Comparison of ENCODE assay signal across 1 cellular context in the genomic region with DNA sequence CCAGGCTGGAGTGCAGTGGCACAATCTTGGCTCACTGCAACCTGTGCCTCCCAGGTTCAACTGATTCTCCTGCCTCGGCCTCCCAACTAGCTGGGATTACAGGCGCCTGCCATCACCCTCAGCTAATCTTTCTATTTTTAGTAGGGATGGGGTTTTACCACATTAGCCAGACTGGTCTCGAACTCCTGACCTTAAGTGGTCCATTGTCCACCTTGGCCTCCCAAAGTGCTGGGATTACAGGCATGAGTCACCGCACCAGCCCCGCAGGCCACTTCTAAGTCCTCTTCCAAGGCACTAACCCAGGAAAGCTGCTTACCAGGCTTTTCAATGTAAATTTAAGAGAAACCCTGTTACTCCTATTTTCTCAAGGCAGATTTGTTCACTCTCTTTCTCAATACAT.
A peak's percentile ranks its signal among the peaks of the same experiment; 100 is the strongest.
TF ChIP-seq lines count a peak whose summit lies in the region.

No MANE protein-coding gene starts in this region.

TF ChIP-seq in K562, 482 proteins besides CTCF, POLR2A, EP300 and RAD21 (continued from another document):
- TF ChIP-seq, protein P1, sequence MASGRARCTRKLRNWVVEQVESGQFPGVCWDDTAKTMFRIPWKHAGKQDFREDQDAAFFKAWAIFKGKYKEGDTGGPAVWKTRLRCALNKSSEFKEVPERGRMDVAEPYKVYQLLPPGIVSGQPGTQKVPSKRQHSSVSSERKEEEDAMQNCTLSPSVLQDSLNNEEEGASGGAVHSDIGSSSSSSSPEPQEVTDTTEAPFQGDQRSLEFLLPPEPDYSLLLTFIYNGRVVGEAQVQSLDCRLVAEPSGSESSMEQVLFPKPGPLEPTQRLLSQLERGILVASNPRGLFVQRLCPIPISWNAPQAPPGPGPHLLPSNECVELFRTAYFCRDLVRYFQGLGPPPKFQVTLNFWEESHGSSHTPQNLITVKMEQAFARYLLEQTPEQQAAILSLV (tag; IDR thresholded peaks at IDR 0.05) = no peak
- no peak for TF ChIP-seq KAT8 (IDR thresholded peaks at IDR 0.05; ENCODE audit: low read depth)
- TF ChIP-seq SAFB2 (IDR thresholded peaks at IDR 0.05; ENCODE audit: borderline replicate concordance, low read depth, low read length, severe bottlenecking) = no peak
- peak; percentile 72; the same call in 1 of the 2 replicates for TF ChIP-seq MEF2A (IDR thresholded peaks at IDR 0.05; ENCODE audit: control insufficient read depth, low read depth, low read length)
- TF ChIP-seq CEBPG (CRISPR knock-in tag; IDR thresholded peaks at IDR 0.05) = no peak
- no peak for TF ChIP-seq CEBPG (tag; conservative IDR thresholded peaks at IDR 0.05 in 1 of 2, IDR thresholded peaks at IDR 0.05 in 1 of 2)
- TF ChIP-seq, protein P2, sequence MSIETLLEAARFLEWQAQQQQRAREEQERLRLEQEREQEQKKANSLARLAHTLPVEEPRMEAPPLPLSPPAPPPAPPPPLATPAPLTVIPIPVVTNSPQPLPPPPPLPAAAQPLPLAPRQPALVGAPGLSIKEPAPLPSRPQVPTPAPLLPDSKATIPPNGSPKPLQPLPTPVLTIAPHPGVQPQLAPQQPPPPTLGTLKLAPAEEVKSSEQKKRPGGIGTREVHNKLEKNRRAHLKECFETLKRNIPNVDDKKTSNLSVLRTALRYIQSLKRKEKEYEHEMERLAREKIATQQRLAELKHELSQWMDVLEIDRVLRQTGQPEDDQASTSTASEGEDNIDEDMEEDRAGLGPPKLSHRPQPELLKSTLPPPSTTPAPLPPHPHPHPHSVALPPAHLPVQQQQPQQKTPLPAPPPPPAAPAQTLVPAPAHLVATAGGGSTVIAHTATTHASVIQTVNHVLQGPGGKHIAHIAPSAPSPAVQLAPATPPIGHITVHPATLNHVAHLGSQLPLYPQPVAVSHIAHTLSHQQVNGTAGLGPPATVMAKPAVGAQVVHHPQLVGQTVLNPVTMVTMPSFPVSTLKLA (conservative IDR thresholded peaks at IDR 0.05) = no peak
- TF ChIP-seq, protein P3, sequence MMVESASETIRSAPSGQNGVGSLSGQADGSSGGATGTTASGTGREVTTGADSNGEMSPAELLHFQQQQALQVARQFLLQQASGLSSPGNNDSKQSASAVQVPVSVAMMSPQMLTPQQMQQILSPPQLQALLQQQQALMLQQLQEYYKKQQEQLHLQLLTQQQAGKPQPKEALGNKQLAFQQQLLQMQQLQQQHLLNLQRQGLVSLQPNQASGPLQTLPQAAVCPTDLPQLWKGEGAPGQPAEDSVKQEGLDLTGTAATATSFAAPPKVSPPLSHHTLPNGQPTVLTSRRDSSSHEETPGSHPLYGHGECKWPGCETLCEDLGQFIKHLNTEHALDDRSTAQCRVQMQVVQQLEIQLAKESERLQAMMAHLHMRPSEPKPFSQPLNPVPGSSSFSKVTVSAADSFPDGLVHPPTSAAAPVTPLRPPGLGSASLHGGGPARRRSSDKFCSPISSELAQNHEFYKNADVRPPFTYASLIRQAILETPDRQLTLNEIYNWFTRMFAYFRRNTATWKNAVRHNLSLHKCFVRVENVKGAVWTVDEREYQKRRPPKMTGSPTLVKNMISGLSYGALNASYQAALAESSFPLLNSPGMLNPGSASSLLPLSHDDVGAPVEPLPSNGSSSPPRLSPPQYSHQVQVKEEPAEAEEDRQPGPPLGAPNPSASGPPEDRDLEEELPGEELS (CRISPR knock-in tag; IDR thresholded peaks at IDR 0.05; ENCODE audit: borderline replicate concordance) = no peak
- no peak for TF ChIP-seq FOXK1 (CRISPR knock-in tag; IDR thresholded peaks at IDR 0.05; ENCODE audit: borderline replicate concordance)
- no peak for TF ChIP-seq U2AF2 (optimal IDR thresholded peaks at IDR 0.05; ENCODE audit: low read depth, low read length)
- TF ChIP-seq MAFK (IDR thresholded peaks at IDR 0.05; ENCODE audit: low read length) = no peak
- TF ChIP-seq HDAC1 (IDR thresholded peaks at IDR 0.05) = peak in 1 of 2 experiments; percentile 26; a peak in 1 of 4 replicates
- no peak for TF ChIP-seq KLF10 (CRISPR knock-in tag; IDR thresholded peaks at IDR 0.05)
- no peak for TF ChIP-seq NR2F6 (CRISPR knock-in tag; IDR thresholded peaks at IDR 0.05)
- TF ChIP-seq SMAD1 (IDR thresholded peaks at IDR 0.05; ENCODE audit: low read depth, low read length, partially characterized antibody) = no peak
- 0 out of 2 replicates have a peak, but pooled peaks have one; percentile 38 for TF ChIP-seq JUN (IDR thresholded peaks at IDR 0.05; ENCODE audit: borderline replicate concordance, low read depth, low read length)
- TF ChIP-seq JUN (CRISPR knock-in tag; IDR thresholded peaks at IDR 0.05; ENCODE audit: borderline replicate concordance) = no peak
- no peak for TF ChIP-seq CHD4 (IDR thresholded peaks at IDR 0.05; ENCODE audit: insufficient read depth, insufficient replicate concordance, low read depth, low read length, poor library complexity, severe bottlenecking)
- TF ChIP-seq EGR1 (conservative IDR thresholded peaks at IDR 0.05) = no peak
- no peak for TF ChIP-seq HEY1 (CRISPR knock-in tag; IDR thresholded peaks at IDR 0.05; ENCODE audit: borderline replicate concordance)
- TF ChIP-seq, protein P4, sequence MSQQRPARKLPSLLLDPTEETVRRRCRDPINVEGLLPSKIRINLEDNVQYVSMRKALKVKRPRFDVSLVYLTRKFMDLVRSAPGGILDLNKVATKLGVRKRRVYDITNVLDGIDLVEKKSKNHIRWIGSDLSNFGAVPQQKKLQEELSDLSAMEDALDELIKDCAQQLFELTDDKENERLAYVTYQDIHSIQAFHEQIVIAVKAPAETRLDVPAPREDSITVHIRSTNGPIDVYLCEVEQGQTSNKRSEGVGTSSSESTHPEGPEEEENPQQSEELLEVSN (IDR thresholded peaks at IDR 0.05; ENCODE audit: borderline replicate concordance in 1 of 2, extremely low read depth in 1 of 2, insufficient read depth in 1 of 2, insufficient read length in 1 of 2, low read depth in 1 of 2, low read length in 1 of 2, poor library complexity in 1 of 2, severe bottlenecking in 1 of 2) = no peak
- TF ChIP-seq, protein P5, sequence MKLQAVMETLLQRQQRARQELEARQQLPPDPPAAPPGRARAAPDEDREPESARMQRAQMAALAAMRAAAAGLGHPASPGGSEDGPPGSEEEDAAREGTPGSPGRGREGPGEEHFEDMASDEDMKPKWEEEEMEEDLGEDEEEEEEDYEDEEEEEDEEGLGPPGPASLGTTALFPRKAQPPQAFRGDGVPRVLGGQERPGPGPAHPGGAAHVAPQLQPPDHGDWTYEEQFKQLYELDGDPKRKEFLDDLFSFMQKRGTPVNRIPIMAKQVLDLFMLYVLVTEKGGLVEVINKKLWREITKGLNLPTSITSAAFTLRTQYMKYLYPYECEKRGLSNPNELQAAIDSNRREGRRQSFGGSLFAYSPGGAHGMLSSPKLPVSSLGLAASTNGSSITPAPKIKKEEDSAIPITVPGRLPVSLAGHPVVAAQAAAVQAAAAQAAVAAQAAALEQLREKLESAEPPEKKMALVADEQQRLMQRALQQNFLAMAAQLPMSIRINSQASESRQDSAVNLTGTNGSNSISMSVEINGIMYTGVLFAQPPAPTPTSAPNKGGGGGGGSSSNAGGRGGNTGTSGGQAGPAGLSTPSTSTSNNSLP (IDR thresholded peaks at IDR 0.05; ENCODE audit: borderline replicate concordance, low read depth, low read length) = no peak
- peak; percentile 70 for TF ChIP-seq FOSL1 (tag; conservative IDR thresholded peaks at IDR 0.05)
- TF ChIP-seq ZNF699 (CRISPR knock-in tag; IDR thresholded peaks at IDR 0.05; ENCODE audit: insufficient replicate concordance) = no peak
- no peak for TF ChIP-seq SIX5 (IDR thresholded peaks at IDR 0.05; ENCODE audit: borderline replicate concordance in 1 of 2, insufficient read depth in 1 of 2, low read depth in 1 of 2, low read length in 2 of 2)
- no peak for TF ChIP-seq ZNF274 (IDR thresholded peaks at IDR 0.05; ENCODE audit: borderline replicate concordance, low read depth, low read length)
- TF ChIP-seq KDM1A (IDR thresholded peaks at IDR 0.05) = peak; percentile 84 to 86
- TF ChIP-seq CCAR2 (IDR thresholded peaks at IDR 0.05; ENCODE audit: low read depth, low read length) = no peak
- TF ChIP-seq, protein P6, sequence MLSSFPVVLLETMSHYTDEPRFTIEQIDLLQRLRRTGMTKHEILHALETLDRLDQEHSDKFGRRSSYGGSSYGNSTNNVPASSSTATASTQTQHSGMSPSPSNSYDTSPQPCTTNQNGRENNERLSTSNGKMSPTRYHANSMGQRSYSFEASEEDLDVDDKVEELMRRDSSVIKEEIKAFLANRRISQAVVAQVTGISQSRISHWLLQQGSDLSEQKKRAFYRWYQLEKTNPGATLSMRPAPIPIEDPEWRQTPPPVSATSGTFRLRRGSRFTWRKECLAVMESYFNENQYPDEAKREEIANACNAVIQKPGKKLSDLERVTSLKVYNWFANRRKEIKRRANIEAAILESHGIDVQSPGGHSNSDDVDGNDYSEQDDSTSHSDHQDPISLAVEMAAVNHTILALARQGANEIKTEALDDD (IDR thresholded peaks at IDR 0.05) = peak; percentile 43; the same call in 1 of the 2 replicates
- TF ChIP-seq JUND (IDR thresholded peaks at IDR 0.05; ENCODE audit: borderline replicate concordance, low read depth, low read length) = peak; percentile 87
- TF ChIP-seq JUND (tag; IDR thresholded peaks at IDR 0.05; ENCODE audit: borderline replicate concordance, low read depth, low read length) = peak; percentile 51; the same call in 1 of the 3 replicates
- TF ChIP-seq, protein P7, sequence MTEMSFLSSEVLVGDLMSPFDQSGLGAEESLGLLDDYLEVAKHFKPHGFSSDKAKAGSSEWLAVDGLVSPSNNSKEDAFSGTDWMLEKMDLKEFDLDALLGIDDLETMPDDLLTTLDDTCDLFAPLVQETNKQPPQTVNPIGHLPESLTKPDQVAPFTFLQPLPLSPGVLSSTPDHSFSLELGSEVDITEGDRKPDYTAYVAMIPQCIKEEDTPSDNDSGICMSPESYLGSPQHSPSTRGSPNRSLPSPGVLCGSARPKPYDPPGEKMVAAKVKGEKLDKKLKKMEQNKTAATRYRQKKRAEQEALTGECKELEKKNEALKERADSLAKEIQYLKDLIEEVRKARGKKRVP (CRISPR knock-in tag; IDR thresholded peaks at IDR 0.05) = no peak
- TF ChIP-seq, protein P8, sequence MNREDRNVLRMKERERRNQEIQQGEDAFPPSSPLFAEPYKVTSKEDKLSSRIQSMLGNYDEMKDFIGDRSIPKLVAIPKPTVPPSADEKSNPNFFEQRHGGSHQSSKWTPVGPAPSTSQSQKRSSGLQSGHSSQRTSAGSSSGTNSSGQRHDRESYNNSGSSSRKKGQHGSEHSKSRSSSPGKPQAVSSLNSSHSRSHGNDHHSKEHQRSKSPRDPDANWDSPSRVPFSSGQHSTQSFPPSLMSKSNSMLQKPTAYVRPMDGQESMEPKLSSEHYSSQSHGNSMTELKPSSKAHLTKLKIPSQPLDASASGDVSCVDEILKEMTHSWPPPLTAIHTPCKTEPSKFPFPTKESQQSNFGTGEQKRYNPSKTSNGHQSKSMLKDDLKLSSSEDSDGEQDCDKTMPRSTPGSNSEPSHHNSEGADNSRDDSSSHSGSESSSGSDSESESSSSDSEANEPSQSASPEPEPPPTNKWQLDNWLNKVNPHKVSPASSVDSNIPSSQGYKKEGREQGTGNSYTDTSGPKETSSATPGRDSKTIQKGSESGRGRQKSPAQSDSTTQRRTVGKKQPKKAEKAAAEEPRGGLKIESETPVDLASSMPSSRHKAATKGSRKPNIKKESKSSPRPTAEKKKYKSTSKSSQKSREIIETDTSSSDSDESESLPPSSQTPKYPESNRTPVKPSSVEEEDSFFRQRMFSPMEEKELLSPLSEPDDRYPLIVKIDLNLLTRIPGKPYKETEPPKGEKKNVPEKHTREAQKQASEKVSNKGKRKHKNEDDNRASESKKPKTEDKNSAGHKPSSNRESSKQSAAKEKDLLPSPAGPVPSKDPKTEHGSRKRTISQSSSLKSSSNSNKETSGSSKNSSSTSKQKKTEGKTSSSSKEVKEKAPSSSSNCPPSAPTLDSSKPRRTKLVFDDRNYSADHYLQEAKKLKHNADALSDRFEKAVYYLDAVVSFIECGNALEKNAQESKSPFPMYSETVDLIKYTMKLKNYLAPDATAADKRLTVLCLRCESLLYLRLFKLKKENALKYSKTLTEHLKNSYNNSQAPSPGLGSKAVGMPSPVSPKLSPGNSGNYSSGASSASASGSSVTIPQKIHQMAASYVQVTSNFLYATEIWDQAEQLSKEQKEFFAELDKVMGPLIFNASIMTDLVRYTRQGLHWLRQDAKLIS (CRISPR knock-in tag; IDR thresholded peaks at IDR 0.05) = no peak
- TF ChIP-seq ZNF121 (CRISPR knock-in tag; conservative IDR thresholded peaks at IDR 0.05) = no peak
- TF ChIP-seq KDM4B (IDR thresholded peaks at IDR 0.05; ENCODE audit: borderline replicate concordance in 2 of 2, low read depth in 1 of 2) = no peak
- TF ChIP-seq ELF4 (CRISPR knock-in tag; IDR thresholded peaks at IDR 0.05) = no peak
- no peak for TF ChIP-seq SMAD4 (CRISPR knock-in tag; conservative IDR thresholded peaks at IDR 0.05)
- no peak for TF ChIP-seq RBBP5 (IDR thresholded peaks at IDR 0.05; ENCODE audit: borderline replicate concordance, insufficient read depth, low read length, poor library complexity, severe bottlenecking)
- peak in 1 of 2 experiments; percentile 42; a peak in 1 of 4 replicates for TF ChIP-seq RCOR1 (IDR thresholded peaks at IDR 0.05; ENCODE audit: borderline replicate concordance in 1 of 2, low read depth in 2 of 2, low read length in 2 of 2)
- TF ChIP-seq, protein P9, sequence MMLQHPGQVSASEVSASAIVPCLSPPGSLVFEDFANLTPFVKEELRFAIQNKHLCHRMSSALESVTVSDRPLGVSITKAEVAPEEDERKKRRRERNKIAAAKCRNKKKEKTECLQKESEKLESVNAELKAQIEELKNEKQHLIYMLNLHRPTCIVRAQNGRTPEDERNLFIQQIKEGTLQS (IDR thresholded peaks at IDR 0.05) = peak; percentile 72
- TF ChIP-seq, protein P9 (CRISPR knock-in tag; conservative IDR thresholded peaks at IDR 0.05) = no peak
- no peak for TF ChIP-seq GTF2A2 (tag; IDR thresholded peaks at IDR 0.05)
- TF ChIP-seq ARID1B (IDR thresholded peaks at IDR 0.05) = 0 out of 2 replicates have a peak, but pooled peaks have one; percentile 13
- no peak for TF ChIP-seq CHCHD3 (CRISPR knock-in tag; IDR thresholded peaks at IDR 0.05)
TF ChIP-seq in K562: peak in this region for 10.
